Comparison of ENCODE assay signal across 17 cellular contexts in the genomic region with DNA sequence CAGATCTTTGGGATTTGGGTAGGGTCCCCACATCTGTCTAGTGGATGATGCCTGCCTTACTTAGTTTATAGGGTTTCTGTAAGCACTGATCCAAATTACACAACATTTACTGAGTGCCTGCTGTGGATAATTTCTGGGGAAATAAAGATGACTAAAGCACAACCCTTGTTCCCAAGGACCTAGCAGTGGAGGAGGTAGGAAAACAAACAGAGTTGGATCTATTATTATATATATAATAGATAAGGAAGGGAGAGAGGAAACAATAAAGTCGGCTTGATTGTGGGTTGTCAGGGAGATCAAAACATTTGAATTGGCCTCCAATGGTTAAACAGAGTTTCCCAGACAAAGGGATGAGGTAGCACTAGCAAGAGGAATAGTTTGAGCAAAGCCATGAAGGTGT. TPM values are rescaled to one million over a fixed set of nuclear protein-coding genes. Genes with fewer than 3 reads are reported as not detected.
A peak's percentile ranks its signal among the peaks of the same experiment; 100 is the strongest.
DNase-seq lines count a peak whose midpoint lies in the region; ATAC-seq and TF ChIP-seq lines count a peak whose summit lies in the region.
"Had no signal": no experiment of that assay in that cellular context is flagged by ENCODE, and none has a peak within 500 bp of the region (broad histone marks: within the 10 kb centered on the region; RNA-seq: fewer than 3 reads in every experiment).

No MANE protein-coding gene starts in this region.

- H3K4me2 ChIP-seq in mammary epithelial cell (ENCODE audit: insufficient read depth, low read depth, low read length): no peak overlapping the region

- no peak overlapping the region for H2AFZ ChIP-seq in mammary epithelial cell (ENCODE audit: low read depth, low read length)

- H4K20me1 ChIP-seq in mammary epithelial cell (ENCODE audit: insufficient read depth, low read length): no peaks in the 10 kb centered on the region

- dilution Hi-C loops in mammary epithelial cell (cut with HindIII; ENCODE audit: low sequenced_read_pairs): no loop called here

- no peak overlapping the region for H3K9ac ChIP-seq in mammary epithelial cell (ENCODE audit: insufficient read depth, low read length)

- BruUV-seq in mammary epithelial cell (replicated peaks; lab: Mats Ljungman, UMichigan): no TSS peak

- in situ Hi-C loops in mammary epithelial cell (cut with MboI; ENCODE audit: low sequenced_read_pairs in 2 of 2) (loop anchor here in 1 of 2 donors (10.0 kb wide), 1 partner anchor 55 kb away; no protein-coding TSS in a partner anchor), HAP-1 (cut with MboI; ENCODE audit: low sequenced_read_pairs) (no loop called here)

- H3K36me3 ChIP-seq in RWPE2 (ENCODE audit: low read depth): no peaks in the 10 kb centered on the region
- no peaks in the 10 kb centered on the region for H3K36me3 ChIP-seq in gastroesophageal sphincter
- H3K36me3 ChIP-seq in uterus: no peaks in the 10 kb centered on the region
- H3K36me3 ChIP-seq in mammary epithelial cell (ENCODE audit: insufficient read depth, low read length): no peaks in the 10 kb centered on the region
- no peaks in the 10 kb centered on the region for H3K36me3 ChIP-seq in HAP-1 (replicated peaks)
- H3K36me3 ChIP-seq: right lobe of liver had no signal

- H3K27me3 ChIP-seq in RWPE2 (ENCODE audit: insufficient read depth, poor library complexity, severe bottlenecking) (no peaks in the 10 kb centered on the region), gastroesophageal sphincter (no peaks in the 10 kb centered on the region), uterus (no peaks in the 10 kb centered on the region), mammary epithelial cell (ENCODE audit: insufficient read depth, low read length) (peaks cover 3% of the 10 kb centered on the region), HAP-1 (ENCODE audit: low read depth) (no peaks in the 10 kb centered on the region)
- H3K27me3 ChIP-seq: right lobe of liver had no signal

- intact Hi-C loops in uterus (cut with DNase I; ENCODE audit: low total_unique reads): no loop called here
- intact Hi-C loops in mammary epithelial cell (cut with micrococcal nuclease): no loop called here

- no peaks in the 10 kb centered on the region for H3K79me2 ChIP-seq in mammary epithelial cell (ENCODE audit: insufficient read depth, low read length)

- TF ChIP-seq CTCF in RWPE2 (IDR thresholded peaks at IDR 0.05; ENCODE audit: poor library complexity, severe bottlenecking) (no peak), gastroesophageal sphincter (IDR thresholded peaks at IDR 0.05) (no peak), uterus (IDR thresholded peaks at IDR 0.05) (no peak), mammary epithelial cell (conservative IDR thresholded peaks at IDR 0.05 in 1 of 2, IDR thresholded peaks at IDR 0.05 in 1 of 2; ENCODE audit: extremely low read depth in 1 of 2, insufficient read depth in 1 of 2, low read depth in 1 of 2, low read length in 2 of 2) (no peak)

- H3K4me3 ChIP-seq in RWPE2 (ENCODE audit: severe bottlenecking) (no peak overlapping the region), gastroesophageal sphincter (no peak overlapping the region), uterus (no peak overlapping the region), mammary epithelial cell (replicated peaks in 1 of 3; ENCODE audit: insufficient read depth in 1 of 3, low read depth in 2 of 3, low read length in 3 of 3) (no peak overlapping the region), HAP-1 (no peak overlapping the region)
- H3K4me3 ChIP-seq: right lobe of liver had no signal

- DNase-seq in DMS53 (lab: John Stamatoyannopoulos, UW): peak; percentile 59
- DNase-seq in DMS53 treated with DMSO at 0.1 percent for 48 hours (lab: John Stamatoyannopoulos, UW; ENCODE audit: unreplicated experiment): no peak
- DNase-seq in RWPE2 (ENCODE audit: low spot score): no peak
- DNase-seq in uterus: no peak
- DNase-seq in mammary epithelial cell: no peak
- DNase-seq in HAP-1 (ENCODE audit: low spot score in 2 of 2): no peak
- DNase-seq: CD4-positive, alpha-beta T cell; effector memory CD8-positive, alpha-beta T cell; GF-D8; kidney glomerular epithelial cell; natural killer cell; right lobe of liver had no signal

- H3K9me3 ChIP-seq in RWPE2 (ENCODE audit: severe bottlenecking) (no peaks in the 10 kb centered on the region), gastroesophageal sphincter (no peaks in the 10 kb centered on the region), uterus (no peaks in the 10 kb centered on the region), mammary epithelial cell (replicated peaks; ENCODE audit: insufficient read depth, low read length) (no peaks in the 10 kb centered on the region), HAP-1 (no peaks in the 10 kb centered on the region)
- H3K9me3 ChIP-seq: right lobe of liver had no signal

- 11 to 14% methylated on average over 1 of the region's 1 CpG for WGBS in gastroesophageal sphincter (ENCODE audit: low coverage in 1 of 2), 2 donors
- WGBS in mammary epithelial cell (ENCODE audit: low coverage, missing lambda C conversion rate): 100% methylated on average over 1 of the region's 1 CpG

- H3K27ac ChIP-seq in RWPE2 (ENCODE audit: poor library complexity, severe bottlenecking) (peak overlapping the region; percentile 38), gastroesophageal sphincter (peak overlapping the region in 3 of 4 donors; percentile 3 to 41 (median 25)), uterus (peak overlapping the region; percentile 28 to 66), mammary epithelial cell (ENCODE audit: insufficient read depth, low read depth, low read length) (no peak overlapping the region)
- H3K27ac ChIP-seq: 22Rv1, right lobe of liver had no signal

- no peak for TF ChIP-seq EP300 in gastroesophageal sphincter (IDR thresholded peaks at IDR 0.05)

- peaks cover 22% of the 10 kb centered on the region for H3K4me1 ChIP-seq in RWPE2 (ENCODE audit: insufficient read depth, poor library complexity, severe bottlenecking)
- H3K4me1 ChIP-seq in gastroesophageal sphincter: peaks cover 15 to 76% (median 42%) of the 10 kb centered on the region in 3 donors
- H3K4me1 ChIP-seq in uterus: peaks cover 0 to 8% of the 10 kb centered on the region in 2 donors
- H3K4me1 ChIP-seq in mammary epithelial cell (ENCODE audit: insufficient read depth, low read length): peaks cover 29% of the 10 kb centered on the region
- no peaks in the 10 kb centered on the region for H3K4me1 ChIP-seq in HAP-1
- H3K4me1 ChIP-seq: right lobe of liver had no signal

- no peak for ATAC-seq in RWPE2 (ENCODE audit: low read depth)
- peak; percentile 52 for ATAC-seq in gastroesophageal sphincter
- no peak for ATAC-seq in HG02642 (IDR thresholded peaks at IDR 0.05; ENCODE audit: poor library complexity, unreplicated experiment)
- ATAC-seq: effector memory CD8-positive, alpha-beta T cell; natural killer cell had no signal

- CTCF ChIA-PET in mammary epithelial cell (lab: Charles Lee; ENCODE audit: low non-redundant PET): no interaction called here

- no peak for TF ChIP-seq POLR2A in gastroesophageal sphincter (IDR thresholded peaks at IDR 0.05)
- no peak for TF ChIP-seq POLR2A in uterus (IDR thresholded peaks at IDR 0.05)

RNA-seq across cellular contexts. Expression of gene IL33, which starts 14.0 kb away (rescaled TPM):
- total RNA-seq in gastroesophageal sphincter: 100 to 1,000 TPM in 1 of 4 donors, 10 to 100 TPM in 3; 43.6 to 145 (median 77.8) TPM
- 100 to 1,000 TPM in 1 of 4 donors, 10 to 100 TPM in 2, 1 to 10 TPM in 1; 6.9 to 152 (median 60.0) TPM for total RNA-seq in uterus
- under 1 TPM; 0.50 to 0.94 TPM for total RNA-seq in mammary epithelial cell
- polyA plus RNA-seq in mammary epithelial cell: 2.0 TPM
- polyA minus RNA-seq in mammary epithelial cell: not detected
- total RNA-seq: activated T-helper 17 cell treated with anti-CD3 and anti-CD28 coated beads, Interleukin-2, amount 50 U/mL, for 72 hours; CD4-positive, alpha-beta T cell; natural killer cell; T-helper 2 cell treated with Interferon-gamma antibody and Interleukin-4, amounts not matched to agents 100 ng/mL and 5 ng/mL, for 36 hours had no signal

Comparison
In these comparisons a context has a peak if more than half of its experiments do, and no peak if none do; other contexts are left out.
1. RNA of gene IL33, which starts 14.0 kb away (total RNA-seq): 43.6 to 145 TPM in gastroesophageal sphincter and 6.9 to 152 TPM in uterus; 0.50 to 0.94 TPM in mammary epithelial cell; every median in the first group is over 4 times any median in the second.